8 cellular contexts compared by ENCODE assay signal in the genomic region with DNA sequence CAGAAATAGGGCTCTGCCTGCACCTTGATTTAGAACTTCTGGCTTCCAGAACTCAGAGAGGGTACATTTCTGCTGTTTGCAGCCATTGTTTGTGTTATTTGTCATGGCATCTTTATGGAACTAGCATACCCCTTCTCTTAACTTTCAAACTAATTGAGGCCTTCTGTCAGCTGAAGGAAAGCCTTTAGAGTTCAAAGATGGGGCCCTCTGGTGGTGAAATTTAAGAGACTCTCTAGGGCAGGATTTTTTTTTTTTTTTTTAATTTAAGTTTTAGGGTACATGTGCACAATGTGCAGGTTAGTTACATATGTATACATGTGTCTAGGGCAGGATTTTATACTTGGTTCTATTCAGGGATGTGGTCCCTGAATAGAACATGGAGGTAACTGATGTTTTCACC.
DNase-seq lines count a peak whose midpoint lies in the region; ATAC-seq lines count a peak whose summit lies in the region.

No MANE protein-coding gene starts in this region.

- peak; percentile 68 for ATAC-seq in GM18868 (IDR thresholded peaks at IDR 0.05; ENCODE audit: unreplicated experiment)
- ATAC-seq in HG03135 (IDR thresholded peaks at IDR 0.05; ENCODE audit: unreplicated experiment) = no peak

- DNase-seq in AML-193 (lab: John Stamatoyannopoulos, UW) (peak; percentile 52 to 55), NCI-H146 treated with DMSO at 0.1 percent for 48 hours (lab: John Stamatoyannopoulos, UW; ENCODE audit: unreplicated experiment) (peak; percentile 52), epidermal melanocyte (ENCODE audit: insufficient read length, low spot score) (peak; percentile 21), NCI-H345 treated with DMSO at 0.1 percent for 48 hours (lab: John Stamatoyannopoulos, UW; ENCODE audit: unreplicated experiment) (no peak)
- no peak for DNase-seq in activated effector memory CD4-positive, alpha-beta T cell treated with anti-CD3 and anti-CD28 coated beads, Interleukin-2, amount 50 U/mL, for 16 hours
- no peak for DNase-seq in NK-92 treated with Interleukin-12 subunit alpha and Interleukin-12 subunit beta, amount 100 ng/mL, for 24 hours (lab: John Stamatoyannopoulos, UW)

Comparison
In these comparisons a context has a peak if more than half of its experiments do, and no peak if none do; other contexts are left out.
1. DNase-seq: peak in AML-193 (2 of 2), NCI-H146 treated with DMSO at 0.1 percent for 48 hours (single experiment) and epidermal melanocyte (single experiment); none in activated effector memory CD4-positive, alpha-beta T cell treated with anti-CD3 and anti-CD28 coated beads, Interleukin-2, amount 50 U/mL, for 16 hours (single experiment), NCI-H345 treated with DMSO at 0.1 percent for 48 hours (single experiment) and NK-92 treated with Interleukin-12 subunit alpha and Interleukin-12 subunit beta, amount 100 ng/mL, for 24 hours (single experiment).